In the genomic region with DNA sequence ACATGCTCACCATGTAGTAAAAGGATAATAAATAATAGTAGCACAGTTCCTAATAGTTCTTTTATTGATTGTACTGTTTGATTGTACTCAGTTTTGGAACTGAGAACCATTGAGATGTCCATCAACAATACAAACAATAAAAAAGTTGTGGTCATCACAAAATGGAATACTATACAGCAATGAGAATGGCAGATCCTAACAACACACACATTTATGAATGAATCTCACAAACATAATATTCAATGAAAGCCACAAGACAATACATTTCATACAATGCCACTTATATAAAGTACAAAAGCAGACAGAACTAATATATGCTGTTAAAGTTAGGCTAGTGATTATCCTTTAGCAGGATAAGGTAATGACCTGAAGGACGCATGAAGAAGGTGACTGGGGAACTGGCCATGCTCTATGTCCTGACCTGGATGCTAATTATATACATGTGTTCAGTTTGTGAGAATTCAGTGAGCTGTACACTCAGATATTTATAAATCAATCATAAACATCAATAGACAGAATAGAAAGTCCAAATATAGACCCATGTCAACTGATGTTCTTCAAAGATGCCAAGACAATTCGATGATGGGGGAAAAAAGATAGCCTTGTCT, we compare ENCODE assay signal across 33 cellular contexts.
"Had no signal": no experiment of that assay in that cellular context is flagged by ENCODE, and none has a peak within 500 bp of the region (broad histone marks: within the 10 kb centered on the region; RNA-seq: fewer than 3 reads in every experiment).

No MANE protein-coding gene starts in this region.

- H3K36me3 ChIP-seq: adrenal gland, ascending aorta, cardiac muscle cell had no signal

- DNase-seq: activated B cell treated with CpG ODN at 0.5 μM for 24 hours; activated CD4-positive, alpha-beta memory T cell treated with anti-CD3 and anti-CD28 coated beads for 36 hours; activated CD4-positive, alpha-beta T cell treated with anti-CD3 and anti-CD28 coated beads for 4 hours; activated CD4-positive, alpha-beta T cell treated with anti-CD3 and anti-CD28 coated beads, Interleukin-2, amount 10 ng/mL, durations not matched to agents 24 days and 14 days; activated CD4-positive, alpha-beta T cell treated with anti-CD3 and anti-CD28 coated beads, Interleukin-2, amount 50 U/mL, for 1 hour; activated CD4-positive, alpha-beta T cell treated with anti-CD3 and anti-CD28 coated beads, Interleukin-2, amount 50 U/mL, for 4 hours; activated CD4-positive, CD25-positive, alpha-beta regulatory T cell treated with anti-CD3 and anti-CD28 coated beads, Interleukin-2, amount 50 U/mL, for 72 hours; activated CD8-positive, alpha-beta memory T cell treated with anti-CD3 and anti-CD28 coated beads, Interleukin-2, amount 50 U/mL, for 4 hours; activated CD8-positive, alpha-beta T cell treated with anti-CD3 and anti-CD28 coated beads for 36 hours; activated effector memory CD4-positive, alpha-beta T cell treated with anti-CD3 and anti-CD28 coated beads, Interleukin-2, amount 50 U/mL, for 16 hours; activated gamma-delta T cell treated with Interleukin-2 at 50 U/mL for 16 hours; activated naive CD4-positive, alpha-beta T cell; activated naive CD4-positive, alpha-beta T cell treated with anti-CD3 and anti-CD28 coated beads for 36 hours; activated naive CD4-positive, alpha-beta T cell treated with anti-CD3 and anti-CD28 coated beads, Interleukin-2, amount 50 U/mL, for 16 hours; activated naive CD8-positive, alpha-beta T cell treated with anti-CD3 and anti-CD28 coated beads for 36 hours; activated T-cell treated with anti-CD3 and anti-CD28 coated beads for 4 hours; activated T-cell treated with anti-CD3 and anti-CD28 coated beads, Interleukin-2, amount 50 U/mL, for 1 hour; activated T-cell treated with anti-CD3 and anti-CD28 coated beads, Interleukin-2, amount 50 U/mL, for 4 hours; activated T-cell treated with anti-CD3 and anti-CD28 coated beads, Interleukin-2, amount 50 U/mL, for 72 hours; adrenal gland; amniotic stem cell; anterior cingulate cortex; caudate nucleus; cerebellar nuclear complex; T-helper 2 cell; T-helper 9 cell had no signal

- H3K27ac ChIP-seq: cardiac muscle cell, VCaP had no signal

- H3K4me3 ChIP-seq: adrenal gland, ascending aorta, cardiac muscle cell had no signal

- H3K9me3 ChIP-seq: adrenal gland, ascending aorta had no signal

- FAIRE-seq: bronchial epithelial cell, TTC549 had no signal

- H3K27me3 ChIP-seq: adrenal gland, ascending aorta, cardiac muscle cell had no signal

- ATAC-seq: activated CD8-positive, alpha-beta T cell treated with anti-CD3 and anti-CD28 coated beads for 36 hours; activated naive CD4-positive, alpha-beta T cell treated with anti-CD3 and anti-CD28 coated beads, Interleukin-2, amount 50 U/mL, for 72 hours; activated T-cell treated with anti-CD3 and anti-CD28 coated beads, Interleukin-2, amount 50 U/mL, for 4 hours; activated T-cell treated with anti-CD3 and anti-CD28 coated beads, Interleukin-2, amount 50 U/mL, for 72 hours; activated T-helper 17 cell treated with anti-CD3 and anti-CD28 coated beads, Interleukin-2, amount 50 U/mL, for 72 hours had no signal
